ENCODE assay signal across 11 cellular contexts in the genomic region with DNA sequence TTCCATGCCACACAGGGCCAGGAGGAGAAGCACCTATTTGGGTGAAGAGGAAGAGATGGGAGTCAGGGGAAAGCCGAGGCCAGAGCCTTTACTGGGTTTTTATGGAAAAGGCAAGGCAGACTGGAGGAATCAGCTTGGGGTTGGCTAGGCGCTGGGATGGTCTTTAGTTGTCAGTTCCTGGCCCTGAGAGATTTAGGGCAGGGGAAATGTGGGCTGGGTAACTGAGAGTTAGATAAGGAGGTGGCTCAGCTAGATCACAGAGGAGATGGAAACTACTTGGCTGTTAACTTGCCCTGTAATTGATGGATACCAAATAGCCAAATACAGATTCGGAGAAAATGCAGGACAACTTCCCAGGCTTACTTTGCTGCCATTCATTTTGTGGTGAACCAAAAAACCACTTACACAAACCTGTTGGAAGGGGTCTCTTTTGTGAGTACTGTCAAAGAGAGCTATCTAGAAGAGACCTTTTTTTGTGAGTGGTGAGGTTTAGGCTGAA. TPM values are rescaled to one million over a fixed set of nuclear protein-coding genes. Genes with fewer than 3 reads are reported as not detected.
DNase-seq lines count a peak whose midpoint lies in the region; ATAC-seq, FAIRE-seq and TF ChIP-seq lines count a peak whose summit lies in the region.
"Had no signal": no experiment of that assay in that cellular context is flagged by ENCODE, and none has a peak within 500 bp of the region (broad histone marks: within the 10 kb centered on the region; RNA-seq: fewer than 3 reads in every experiment).

No MANE protein-coding gene starts in this region.

- H3K4me2 ChIP-seq in K562 (ENCODE audit: insufficient read depth, low read length): no peak overlapping the region
- H3K4me2 ChIP-seq: PC-9 had no signal

- no peaks in the 10 kb centered on the region for H3K27me3 Mint-ChIP-seq in CD8-positive, alpha-beta memory T cell
- H3K27me3 Mint-ChIP-seq in nephron (ENCODE audit: low read depth): no peaks in the 10 kb centered on the region

- no peak for DNase-seq in CD8-positive, alpha-beta memory T cell
- DNase-seq in K562 (ENCODE audit: extremely low read depth in 1 of 4, low spot score in 3 of 4) (peak in 2 of 4 experiments; percentile 7 to 27), kidney glomerular epithelial cell (lab: John Stamatoyannopoulos, UW) (no peak)
- no peak for DNase-seq in stimulated activated CD4-positive, alpha-beta T cell treated with anti-CD3 and anti-CD28 coated beads, Interleukin-2, amount 100 ng/mL, for 24 hours
- DNase-seq: NCI-H2107, PC-9, thyroid gland had no signal

- peak overlapping the region in 3 of 7 donors; percentile 16 to 53 (median 20) for H3K4me3 Mint-ChIP-seq in CD8-positive, alpha-beta memory T cell
- no peak overlapping the region for H3K4me3 Mint-ChIP-seq in nephron

- peaks cover 18% of the 10 kb centered on the region for H3K79me2 ChIP-seq in K562 (ENCODE audit: control insufficient read depth, insufficient read depth, low read length)

- H3K4me3 ChIP-seq in CD8-positive, alpha-beta memory T cell (ENCODE audit: low read length): no peak overlapping the region
- no peak overlapping the region for H3K4me3 ChIP-seq in K562
- H3K4me3 ChIP-seq: PC-9, prostate gland, thyroid gland had no signal

- no peak overlapping the region for H2AFZ ChIP-seq in K562 (ENCODE audit: low read depth, low read length)
- H2AFZ ChIP-seq: PC-9 had no signal

- TF ChIP-seq RAD21 in K562 (CRISPR knock-in tag; conservative IDR thresholded peaks at IDR 0.05 in 1 of 2, IDR thresholded peaks at IDR 0.05 in 1 of 2): no peak

- POLR2A ChIA-PET in CD8-positive, alpha-beta memory T cell (lab: Charles Lee): no interaction called here
- POLR2A ChIA-PET in K562 (lab: Yijun Ruan, JAX): no interaction called here

- H4K20me1 ChIP-seq in K562 (replicated peaks; ENCODE audit: control insufficient read depth, insufficient read depth, low read length): peaks cover 19% of the 10 kb centered on the region

- WGBS in K562 (ENCODE audit: insufficient coverage, low coverage, missing lambda C conversion rate): 2% methylated on average over 3 of the region's 3 CpGs

- H3K9me3 Mint-ChIP-seq in CD8-positive, alpha-beta memory T cell: no peaks in the 10 kb centered on the region
- no peaks in the 10 kb centered on the region for H3K9me3 Mint-ChIP-seq in nephron

- TF ChIP-seq CTCF in K562 (IDR thresholded peaks at IDR 0.05 in 2 of 3, conservative IDR thresholded peaks at IDR 0.05 in 1 of 3; ENCODE audit: insufficient read depth in 2 of 3, low read depth in 1 of 3, low read length in 3 of 3): no peak
- TF ChIP-seq CTCF in nephron (IDR thresholded peaks at IDR 0.05; ENCODE audit: unreplicated experiment in 3 of 3): no peak

- no peak overlapping the region for H3K27ac ChIP-seq in CD8-positive, alpha-beta memory T cell (ENCODE audit: low read depth, low read length)
- no peak overlapping the region for H3K27ac ChIP-seq in K562 (ENCODE audit: extremely low read depth, low read depth, low read length)
- H3K27ac ChIP-seq: PC-9, thyroid gland had no signal

- no peak for TF ChIP-seq POLR2A in K562 (conservative IDR thresholded peaks at IDR 0.05)

- H3K36me3 Mint-ChIP-seq in CD8-positive, alpha-beta memory T cell: no peaks in the 10 kb centered on the region
- no peaks in the 10 kb centered on the region for H3K36me3 Mint-ChIP-seq in nephron (ENCODE audit: low read depth)

- CTCF ChIA-PET in CD8-positive, alpha-beta memory T cell (lab: Charles Lee): no interaction called here
- CTCF ChIA-PET in K562 (lab: Yijun Ruan, JAX; ENCODE audit: low intra/inter-chr PET ratio): no interaction called here

- H3K9me1 ChIP-seq in K562 (ENCODE audit: control insufficient read depth, insufficient read depth, low read length): no peaks in the 10 kb centered on the region

- peaks cover 64 to 82% (median 66%) of the 10 kb centered on the region in 3 donors for H3K4me1 Mint-ChIP-seq in CD8-positive, alpha-beta memory T cell
- peaks cover 68% of the 10 kb centered on the region for H3K4me1 Mint-ChIP-seq in nephron

- in situ Hi-C loops in K562 (cut with MboI): no loop called here

- H3K9ac ChIP-seq in K562 (ENCODE audit: insufficient read depth in 1 of 2, low read depth in 2 of 2, low read length in 2 of 2): no peak overlapping the region

- H3K9me3 ChIP-seq in CD8-positive, alpha-beta memory T cell (ENCODE audit: low read length): no peaks in the 10 kb centered on the region
- no peaks in the 10 kb centered on the region for H3K9me3 ChIP-seq in K562 (replicated peaks; ENCODE audit: control insufficient read depth, insufficient read depth, low read depth, low read length)
- H3K9me3 ChIP-seq: prostate gland, thyroid gland had no signal

- peak overlapping the region in 5 of 8 donors; percentile 40 to 92 (median 66) for H3K27ac Mint-ChIP-seq in CD8-positive, alpha-beta memory T cell
- peak overlapping the region; percentile 56 to 71 (median 62) for H3K27ac Mint-ChIP-seq in nephron

- H3K36me3 ChIP-seq in CD8-positive, alpha-beta memory T cell (ENCODE audit: insufficient read depth, low read length): no peaks in the 10 kb centered on the region
- no peaks in the 10 kb centered on the region for H3K36me3 ChIP-seq in K562 (ENCODE audit: control insufficient read depth, insufficient read depth, low read length)
- H3K36me3 ChIP-seq: prostate gland, thyroid gland had no signal

- ATAC-seq in GM21360 (IDR thresholded peaks at IDR 0.05; ENCODE audit: unreplicated experiment) (peak; percentile 14), K562 (peak; percentile 60; the same call in 2 of the 3 replicates), GM21723 (IDR thresholded peaks at IDR 0.05; ENCODE audit: unreplicated experiment) (no peak)

- H3K27me3 ChIP-seq in CD8-positive, alpha-beta memory T cell (ENCODE audit: insufficient read depth, low read length, poor library complexity, severe bottlenecking): no peaks in the 10 kb centered on the region
- H3K27me3 ChIP-seq in K562 (ENCODE audit: control insufficient read depth in 2 of 2, insufficient read depth in 2 of 2, low read length in 2 of 2): no peaks in the 10 kb centered on the region
- H3K27me3 ChIP-seq: thyroid gland had no signal

- H3K4me1 ChIP-seq in CD8-positive, alpha-beta memory T cell (ENCODE audit: insufficient read depth, low read length): peaks cover 26% of the 10 kb centered on the region
- peaks cover 5 to 18% of the 10 kb centered on the region in 2 experiments; a peak in 3 of 5 replicates for H3K4me1 ChIP-seq in K562 (replicated peaks in 1 of 2; ENCODE audit: control insufficient read depth in 2 of 2, insufficient read depth in 2 of 2, low read length in 2 of 2)

- intact Hi-C loops in K562 (cut with micrococcal nuclease): loop anchor here (10.0 kb wide), 1 partner anchor 118 kb away; no protein-coding TSS in a partner anchor

- TF ChIP-seq EP300 in K562 (IDR thresholded peaks at IDR 0.05; ENCODE audit: low read length): no peak

- no TSS peak for BruUV-seq in K562 (replicated peaks; lab: Mats Ljungman, UMichigan)

- no peak for FAIRE-seq in K562 (lab: Jason Lieb, UNC)

TF ChIP-seq in K562, 482 proteins besides CTCF, POLR2A, EP300 and RAD21 (continues in another document):
- TF ChIP-seq MEIS2 (IDR thresholded peaks at IDR 0.05; ENCODE audit: partially characterized antibody) (peak; percentile 72), ZFP36 (IDR thresholded peaks at IDR 0.05; ENCODE audit: low read depth, low read length, partially characterized antibody) (peak; percentile 4), SMARCA5 (IDR thresholded peaks at IDR 0.05) (no peak), CTBP1 (IDR thresholded peaks at IDR 0.05; ENCODE audit: borderline replicate concordance) (no peak), ZNF263 (CRISPR knock-in tag; IDR thresholded peaks at IDR 0.05; ENCODE audit: borderline replicate concordance) (no peak), ZNF77 (CRISPR knock-in tag; IDR thresholded peaks at IDR 0.05) (no peak), POLR3A (IDR thresholded peaks at IDR 0.05; ENCODE audit: borderline replicate concordance, extremely low read depth, insufficient read depth, insufficient read length) (no peak), RCOR1 (IDR thresholded peaks at IDR 0.05; ENCODE audit: borderline replicate concordance in 1 of 2, low read depth in 2 of 2, low read length in 2 of 2) (0 out of 4 replicates have a peak, but pooled peaks of 1 of the 2 experiments have one; percentile 16), NFE2L1 (tag; IDR thresholded peaks at IDR 0.05; ENCODE audit: borderline replicate concordance, low read depth) (no peak), TBP (optimal IDR thresholded peaks at IDR 0.05; ENCODE audit: low read depth, low read length) (no peak)
- TF ChIP-seq, protein P1, sequence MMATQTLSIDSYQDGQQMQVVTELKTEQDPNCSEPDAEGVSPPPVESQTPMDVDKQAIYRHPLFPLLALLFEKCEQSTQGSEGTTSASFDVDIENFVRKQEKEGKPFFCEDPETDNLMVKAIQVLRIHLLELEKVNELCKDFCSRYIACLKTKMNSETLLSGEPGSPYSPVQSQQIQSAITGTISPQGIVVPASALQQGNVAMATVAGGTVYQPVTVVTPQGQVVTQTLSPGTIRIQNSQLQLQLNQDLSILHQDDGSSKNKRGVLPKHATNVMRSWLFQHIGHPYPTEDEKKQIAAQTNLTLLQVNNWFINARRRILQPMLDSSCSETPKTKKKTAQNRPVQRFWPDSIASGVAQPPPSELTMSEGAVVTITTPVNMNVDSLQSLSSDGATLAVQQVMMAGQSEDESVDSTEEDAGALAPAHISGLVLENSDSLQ (IDR thresholded peaks at IDR 0.05): peak; percentile 9; the same call in 1 of the 2 replicates

RNA-seq across cellular contexts. Expression of gene LRCH1, which starts 54.0 kb away (rescaled TPM):
- total RNA-seq in CD8-positive, alpha-beta memory T cell: 10 to 100 TPM; 16.7 to 17.8 TPM
- polyA plus RNA-seq in CD8-positive, alpha-beta memory T cell: 4.9 TPM
- total RNA-seq in K562 (2011; cell fraction: chromatin; rRNA removed; ENCODE audit: low replicate concordance): 23.7 and 30.0 TPM in 2 replicates
- total RNA-seq in K562 (2011; cell fraction: nucleolus; rRNA removed): 7.5 and 8.8 TPM in 2 replicates
- 12.5 and 16.9 TPM in 2 replicates for total RNA-seq in K562 (2011; cell fraction: nucleoplasm; rRNA removed)
- 2.5 and 3.2 TPM in 2 replicates for total RNA-seq in K562 (2014; rRNA removed)
- total RNA-seq in K562 (2014; rRNA removed; fragmentation: Illumina TruSeq; extraction: Trizol): 3.7 and 4.3 TPM in 2 replicates
- 3.9 and 4.2 TPM in 2 replicates for total RNA-seq in K562 (2015; rRNA removed; fragmentation: Illumina TruSeq; extraction: Trizol)
- total RNA-seq in K562 (2021): 5.7 and 6.5 TPM in 2 replicates
- 5.2 and 6.8 TPM in 2 replicates for polyA plus RNA-seq in K562 (2011; rRNA removed)
- polyA plus RNA-seq in K562 (2011; cell fraction: cytosol; rRNA removed): 1.7 and 2.8 TPM in 2 replicates
- polyA plus RNA-seq in K562 (2011; cell fraction: nucleus; rRNA removed): 7.5 and 9.0 TPM in 2 replicates
- 2.7 and 2.9 TPM in 2 replicates for polyA plus RNA-seq in K562 (2012)
- 4.1 and 4.7 TPM in 2 replicates for polyA plus RNA-seq in K562 (2014; fragmentation: Illumina TruSeq; extraction: Trizol)
- 1 to 10 TPM; 1.1 to 1.2 TPM for polyA plus RNA-seq in K562 (2014; fragmentation: Nextera tagmentation; extraction: Ambion mirVana)
- 3.3 TPM in 2 replicates for polyA plus RNA-seq in K562 (2014; rRNA removed)
- 13.6 and 15.7 TPM in 2 replicates for polyA minus RNA-seq in K562 (2011; rRNA and poly(A)+ RNA removed)
- 2.8 and 3.1 TPM in 2 replicates for polyA minus RNA-seq in K562 (2011; cell fraction: cytosol; rRNA and poly(A)+ RNA removed)
- polyA minus RNA-seq in K562 (2011; cell fraction: nucleus; rRNA and poly(A)+ RNA removed): 15.1 and 26.7 TPM in 2 replicates
